ENCODE assay signal across 14 cellular contexts in the genomic region with DNA sequence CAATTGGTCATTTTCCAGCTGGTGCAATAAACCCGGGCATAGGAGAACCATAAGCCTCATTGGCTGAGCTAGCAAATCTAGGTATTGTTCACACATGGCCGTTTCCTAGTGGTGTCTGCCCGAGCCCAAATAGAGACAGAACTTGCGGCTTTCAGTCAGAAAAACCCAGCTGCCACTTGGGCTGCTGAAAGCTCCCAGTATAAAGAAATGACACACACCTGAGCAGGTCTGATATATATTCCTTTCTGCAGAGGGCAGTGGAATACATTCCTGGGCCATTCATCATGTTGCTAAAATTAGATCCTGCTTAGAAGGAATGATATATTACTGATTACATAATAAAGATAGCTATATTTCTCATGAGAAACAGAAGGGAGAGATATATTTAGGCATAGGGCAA.
A peak's percentile ranks its signal among the peaks of the same experiment; 100 is the strongest.
DNase-seq lines count a peak whose midpoint lies in the region; ATAC-seq, FAIRE-seq and TF ChIP-seq lines count a peak whose summit lies in the region.
"Had no signal": no experiment of that assay in that cellular context is flagged by ENCODE, and none has a peak within 500 bp of the region (broad histone marks: within the 10 kb centered on the region; RNA-seq: fewer than 3 reads in every experiment).

No MANE protein-coding gene starts in this region.

- no peak overlapping the region for H3K27ac ChIP-seq in heart left ventricle
- peak overlapping the region; percentile 42; the same call in 1 of the 2 replicates for H3K27ac ChIP-seq in RWPE1
- H3K27ac ChIP-seq in keratinocyte (ENCODE audit: control insufficient read depth, insufficient read depth, low read length), result peak overlapping the region; percentile 81
- no peak overlapping the region for H3K27ac ChIP-seq in mesenchymal stem cell (ENCODE audit: low read length, poor library complexity, severe bottlenecking)
- no peak overlapping the region for H3K27ac ChIP-seq in tibial nerve
- H3K27ac ChIP-seq: uterus had no signal

- no peak overlapping the region for H2BK5ac ChIP-seq in mesenchymal stem cell (ENCODE audit: low read depth, low read length, poor library complexity, severe bottlenecking)

- no peak overlapping the region for H3K4ac ChIP-seq in mesenchymal stem cell (ENCODE audit: low read depth in 1 of 2, low read length in 2 of 2)

- H3K9ac ChIP-seq in keratinocyte (ENCODE audit: control insufficient read depth, extremely low read depth, insufficient read depth, low read length), result peak overlapping the region; percentile 60
- H3K9ac ChIP-seq in mesenchymal stem cell (ENCODE audit: low read length), result no peak overlapping the region

- no peaks in the 10 kb centered on the region for H3K79me1 ChIP-seq in mesenchymal stem cell (replicated peaks; ENCODE audit: low read length, poor library complexity, severe bottlenecking)

- peak overlapping the region; percentile 42 for H2AFZ ChIP-seq in keratinocyte (ENCODE audit: control insufficient read depth, low read length)
- H2AFZ ChIP-seq in mesenchymal stem cell (ENCODE audit: low read depth, low read length), result no peak overlapping the region

- no peak for DNase-seq in heart left ventricle
- DNase-seq in Right ventricle myocardium inferior (ENCODE audit: missing footprints), result no peak
- DNase-seq in RWPE1 (ENCODE audit: low spot score), result peak; percentile 78
- DNase-seq in keratinocyte (ENCODE audit: low read depth, low spot score), result peak; percentile 85
- DNase-seq in mesenchymal stem cell, result no peak
- no peak for DNase-seq in inferior parietal cortex (ENCODE audit: extremely low spot score)
- no peak for DNase-seq in tibial nerve (ENCODE audit: low spot score in 2 of 2)
- no peak for DNase-seq in SK-N-DZ (ENCODE audit: low spot score)
- DNase-seq: activated CD4-positive, alpha-beta memory T cell treated with anti-CD3 and anti-CD28 coated beads, Interleukin-2, amount 10 ng/mL, durations not matched to agents 7 days and 5 days; NCI-H1694; right cardiac atrium; stimulated activated CD4-positive, alpha-beta T cell treated with anti-CD3 and anti-CD28 coated beads, Interleukin-2, amount 100 ng/mL, for 48 hours; uterus had no signal

- H3K79me2 ChIP-seq in keratinocyte (ENCODE audit: control insufficient read depth, insufficient read depth, low read length), result no peaks in the 10 kb centered on the region

- no peaks in the 10 kb centered on the region for H3K27me3 ChIP-seq in heart left ventricle
- H3K27me3 ChIP-seq in keratinocyte (ENCODE audit: control insufficient read depth, extremely low read depth, insufficient read depth, low read length), result no peaks in the 10 kb centered on the region
- no peaks in the 10 kb centered on the region for H3K27me3 ChIP-seq in mesenchymal stem cell (ENCODE audit: control insufficient read depth in 1 of 2, insufficient read depth in 1 of 2, low read length in 2 of 2)
- no peaks in the 10 kb centered on the region for H3K27me3 ChIP-seq in tibial nerve
- H3K27me3 ChIP-seq: uterus had no signal

- TF ChIP-seq CTCF in heart left ventricle (IDR thresholded peaks at IDR 0.05) (no peak), RWPE1 (conservative IDR thresholded peaks at IDR 0.05; ENCODE audit: low read depth) (no peak), keratinocyte (optimal IDR thresholded peaks at IDR 0.05 in 1 of 3, IDR thresholded peaks at IDR 0.05 in 1 of 3, conservative IDR thresholded peaks at IDR 0.05 in 1 of 3; ENCODE audit: extremely low read depth in 1 of 3, insufficient read depth in 2 of 3, low read length in 3 of 3) (peak in 1 of 3 experiments; percentile 34), tibial nerve (IDR thresholded peaks at IDR 0.05) (no peak)

- H3K4me2 ChIP-seq in keratinocyte (ENCODE audit: control insufficient read depth, extremely low read depth, insufficient read depth, low read depth, low read length) (peak overlapping the region; percentile 64), mesenchymal stem cell (ENCODE audit: low read length, poor library complexity, severe bottlenecking) (no peak overlapping the region)

- H3K18ac ChIP-seq in mesenchymal stem cell (ENCODE audit: low read depth in 1 of 2, low read length in 2 of 2), result no peak overlapping the region

- H3K4me1 ChIP-seq in heart left ventricle (peaks cover 0 to 7% (median 0%) of the 10 kb centered on the region in 12 donors), keratinocyte (ENCODE audit: control insufficient read depth, extremely low read depth, insufficient read depth, low read length) (peaks cover 26% of the 10 kb centered on the region), mesenchymal stem cell (ENCODE audit: control insufficient read depth, insufficient read depth, low read depth, low read length) (peaks cover 3% of the 10 kb centered on the region), tibial nerve (no peaks in the 10 kb centered on the region)
- H3K4me1 ChIP-seq: uterus had no signal

- H3K23ac ChIP-seq in mesenchymal stem cell (ENCODE audit: low read length in 2 of 2), result no peak overlapping the region

- intact Hi-C loops in heart left ventricle (cut with DNase I) (no loop called here), Right ventricle myocardium inferior (cut with DNase I) (no loop called here)

- CTCF ChIA-PET in RWPE1 (lab: Yijun Ruan, JAX), result interaction anchor here (0.6 kb wide), 1 partner anchor 69 kb away, joined by 3 read pairs; no protein-coding TSS in a partner anchor

- peaks cover 0 to 32% (median 13%) of the 10 kb centered on the region in 12 donors for H3K9me3 ChIP-seq in heart left ventricle
- H3K9me3 ChIP-seq in keratinocyte (ENCODE audit: control insufficient read depth, low read depth, low read length), result no peaks in the 10 kb centered on the region
- H3K9me3 ChIP-seq in mesenchymal stem cell (ENCODE audit: control insufficient read depth, low read length), result peaks cover 10% of the 10 kb centered on the region
- H3K9me3 ChIP-seq in tibial nerve, result peaks cover 0 to 29% (median 2%) of the 10 kb centered on the region in 4 donors
- H3K9me3 ChIP-seq: uterus had no signal

- H2BK15ac ChIP-seq in mesenchymal stem cell (ENCODE audit: low read depth, poor library complexity, severe bottlenecking), result no peak overlapping the region

- no peak for FAIRE-seq in keratinocyte (lab: Jason Lieb, UNC)

- H4K91ac ChIP-seq in mesenchymal stem cell (ENCODE audit: low read length), result no peak overlapping the region

- no peak overlapping the region for H2BK12ac ChIP-seq in mesenchymal stem cell (ENCODE audit: low read length in 2 of 2)

- no peak overlapping the region for H4K8ac ChIP-seq in mesenchymal stem cell (ENCODE audit: low read length)

- 38 to 43% (median 41%) methylated on average over 4 of the region's 4 CpGs for WGBS in heart left ventricle, 4 donors
- 79% methylated on average over 4 of the region's 4 CpGs for WGBS in mesenchymal stem cell
- WGBS in tibial nerve, 2 donors, result 60 to 62% methylated on average over 4 of the region's 4 CpGs

- no peak for TF ChIP-seq EP300 in tibial nerve (IDR thresholded peaks at IDR 0.05)

- POLR2A ChIA-PET in RWPE1 (lab: Yijun Ruan, JAX; ENCODE audit: low non-redundant PET), result no interaction called here

- H3K14ac ChIP-seq in mesenchymal stem cell (ENCODE audit: low read length in 2 of 2), result no peak overlapping the region

- H3K4me3 ChIP-seq in heart left ventricle, result no peak overlapping the region
- H3K4me3 ChIP-seq in keratinocyte (ENCODE audit: control insufficient read depth in 2 of 3, extremely low read depth in 1 of 3, insufficient read depth in 2 of 3, low read depth in 1 of 3, low read length in 3 of 3), result no peak overlapping the region
- no peak overlapping the region for H3K4me3 ChIP-seq in mesenchymal stem cell (ENCODE audit: insufficient read depth in 1 of 2, low read depth in 1 of 2, low read length in 2 of 2)
- H3K4me3 ChIP-seq in tibial nerve, result no peak overlapping the region
- H3K4me3 ChIP-seq: lung, uterus had no signal

- H3K9me1 ChIP-seq in keratinocyte (ENCODE audit: control insufficient read depth, extremely low read depth, insufficient read depth, low read length), result no peaks in the 10 kb centered on the region

- dilution Hi-C loops in keratinocyte (cut with MboI; ENCODE audit: extremely low pct_ligation_motif_present, low sequenced_read_pairs), result no loop called here

- H4K20me1 ChIP-seq in keratinocyte (ENCODE audit: control insufficient read depth, extremely low read depth, insufficient read depth, low read length), result no peaks in the 10 kb centered on the region

- no peaks in the 10 kb centered on the region for H3K36me3 ChIP-seq in heart left ventricle
- H3K36me3 ChIP-seq in keratinocyte (ENCODE audit: control insufficient read depth in 2 of 2, extremely low read depth in 1 of 2, insufficient read depth in 2 of 2, low read length in 2 of 2), result no peaks in the 10 kb centered on the region
- no peaks in the 10 kb centered on the region for H3K36me3 ChIP-seq in mesenchymal stem cell (ENCODE audit: control insufficient read depth in 1 of 2, insufficient read depth in 2 of 2, low read depth in 1 of 2, low read length in 2 of 2)
- H3K36me3 ChIP-seq in tibial nerve, result no peaks in the 10 kb centered on the region
- H3K36me3 ChIP-seq: uterus had no signal

- H2AK5ac ChIP-seq in mesenchymal stem cell (ENCODE audit: low read length, severe bottlenecking), result no peak overlapping the region

- no peak overlapping the region for H2BK120ac ChIP-seq in mesenchymal stem cell (ENCODE audit: low read depth, low read length)

- ATAC-seq in heart left ventricle (peak in 3 of 4 donors; percentile 39 to 46 (median 39)), Right ventricle myocardium inferior (no peak)
- ATAC-seq: right cardiac atrium had no signal

- no peak for TF ChIP-seq POLR2A in heart left ventricle (IDR thresholded peaks at IDR 0.05)
- no peak for TF ChIP-seq POLR2A in tibial nerve (IDR thresholded peaks at IDR 0.05)

Comparison
In these comparisons a context has a peak if more than half of its experiments do, and no peak if none do; other contexts are left out.
1. DNase-seq: peak in RWPE1 (single experiment) and keratinocyte (single experiment); none in heart left ventricle (0 of 5), Right ventricle myocardium inferior (single experiment), mesenchymal stem cell (single experiment), inferior parietal cortex (single experiment), tibial nerve (0 of 2) and SK-N-DZ (single experiment).
2. H3K27ac ChIP-seq: peak in RWPE1 (single experiment) and keratinocyte (single experiment); none in heart left ventricle (0 of 12), mesenchymal stem cell (single experiment) and tibial nerve (0 of 4).